ENCODE assay signal across 12 cellular contexts in genomic region chr3:70832035-70832795, GRCh38.
DNase-seq lines count a peak whose midpoint lies in the region; ATAC-seq, FAIRE-seq and TF ChIP-seq lines count a peak whose summit lies in the region.
"Had no signal": no experiment of that assay in that cellular context is flagged by ENCODE, and none has a peak within 500 bp of the region (broad histone marks: within the 10 kb centered on the region; RNA-seq: fewer than 3 reads in every experiment).

No MANE protein-coding gene starts in this region.

- no peaks in the 10 kb centered on the region for H3K36me3 ChIP-seq in ACC112 (ENCODE audit: insufficient read depth, low read length)
- H3K36me3 ChIP-seq in H1 (ENCODE audit: control insufficient read depth in 2 of 4, insufficient read depth in 4 of 4, low read length in 3 of 4), result no peaks in the 10 kb centered on the region

- H3K27ac ChIP-seq in ACC112 (ENCODE audit: low read depth, low read length) (peak overlapping the region; percentile 86), H1 (ENCODE audit: low read depth, low read length) (no peak overlapping the region)
- H3K27ac ChIP-seq: A549 had no signal

- H3K79me2 ChIP-seq in ACC112 (ENCODE audit: control insufficient read depth, insufficient read depth, low read length, unreplicated experiment) (no peaks in the 10 kb centered on the region), H1 (ENCODE audit: control insufficient read depth in 1 of 2, insufficient read depth in 2 of 2, low read length in 2 of 2) (no peaks in the 10 kb centered on the region)

- H3K27me3 Mint-ChIP-seq in mesothelial cell of epicardium (ENCODE audit: low read depth), result no peaks in the 10 kb centered on the region
- peaks cover 10% of the 10 kb centered on the region for H3K27me3 Mint-ChIP-seq in stimulated activated naive CD8-positive, alpha-beta T cell treated with anti-CD3 and anti-CD28 coated beads, Interleukin-15, amount 100 ng/mL, for 72 hours

- peak overlapping the region; percentile 19; the same call in 1 of the 2 replicates for H2BK20ac ChIP-seq in H1 (ENCODE audit: low read length)

- TF ChIP-seq CTCF in H1 (IDR thresholded peaks at IDR 0.05; ENCODE audit: control extremely low read depth in 1 of 3, insufficient read depth in 1 of 3, low read depth in 1 of 3, low read length in 3 of 3), result no peak
- no peak for TF ChIP-seq CTCF in mesothelial cell of epicardium (IDR thresholded peaks at IDR 0.05; ENCODE audit: unreplicated experiment)

- peak overlapping the region; percentile 3 for H3K27ac Mint-ChIP-seq in mesothelial cell of epicardium
- H3K27ac Mint-ChIP-seq in stimulated activated naive CD8-positive, alpha-beta T cell treated with anti-CD3 and anti-CD28 coated beads, Interleukin-15, amount 100 ng/mL, for 72 hours, result no peak overlapping the region

- H3K56ac ChIP-seq in H1 (replicated peaks; ENCODE audit: insufficient read length, low read depth, low read length), result no peak overlapping the region

- H3K27me3 ChIP-seq in ACC112 (ENCODE audit: insufficient read depth, low read length), result no peaks in the 10 kb centered on the region
- H3K27me3 ChIP-seq in H1 (replicated peaks in 1 of 4; ENCODE audit: control insufficient read depth in 3 of 4, extremely low read depth in 1 of 4, insufficient read depth in 3 of 4, low read length in 3 of 4), result no peaks in the 10 kb centered on the region

- FAIRE-seq in H1 (lab: Jason Lieb, UNC), result no peak
- FAIRE-seq: A549 had no signal

- no peaks in the 10 kb centered on the region for H3K36me3 Mint-ChIP-seq in mesothelial cell of epicardium

- TF ChIP-seq POLR2A in H1 (IDR thresholded peaks at IDR 0.05; ENCODE audit: control extremely low read depth in 1 of 2, low read depth in 2 of 2, low read length in 2 of 2), result no peak

- peaks cover 22% of the 10 kb centered on the region for H3K4me1 Mint-ChIP-seq in mesothelial cell of epicardium
- no peaks in the 10 kb centered on the region for H3K4me1 Mint-ChIP-seq in stimulated activated naive CD8-positive, alpha-beta T cell treated with anti-CD3 and anti-CD28 coated beads, Interleukin-15, amount 100 ng/mL, for 72 hours

- no peak overlapping the region for H2BK15ac ChIP-seq in H1 (ENCODE audit: low read length)

- H3K4ac ChIP-seq in H1 (replicated peaks; ENCODE audit: insufficient read length, low read depth, low read length), result no peak overlapping the region

- H2BK12ac ChIP-seq in H1 (ENCODE audit: low read depth, low read length), result no peak overlapping the region

- H3K4me3 Mint-ChIP-seq in mesothelial cell of epicardium, result no peak overlapping the region
- no peak overlapping the region for H3K4me3 Mint-ChIP-seq in stimulated activated naive CD8-positive, alpha-beta T cell treated with anti-CD3 and anti-CD28 coated beads, Interleukin-15, amount 100 ng/mL, for 72 hours

- H3K4me3 ChIP-seq in ACC112 (ENCODE audit: low read depth, low read length), result no peak overlapping the region
- H3K4me3 ChIP-seq in H1 (ENCODE audit: extremely low read depth in 1 of 4, insufficient read depth in 2 of 4, low read depth in 3 of 4, low read length in 4 of 4), result no peak overlapping the region
- H3K4me3 ChIP-seq: A549 had no signal

- 92% methylated on average over 5 of the region's 5 CpGs; no CpG with 5 or more reads in 1 of the 2 experiments for WGBS in H1 (ENCODE audit: extremely low coverage in 1 of 2, insufficient coverage in 1 of 2, insufficient read length in 1 of 2, insufficient replicate concordance in 2 of 2, low coverage in 1 of 2, low lambda C conversion rate in 2 of 2, missing lambda C conversion rate in 1 of 2), 2 experiments

- CTCF ChIA-PET in H1 (lab: Charles Lee; ENCODE audit: partially characterized antibody), result interaction anchor here (1.6 kb wide), 1 partner anchor 11 kb away, joined by 3 read pairs; no protein-coding TSS in a partner anchor

- H3K9me3 ChIP-seq in H1 (ENCODE audit: insufficient read depth in 2 of 2, low read depth in 1 of 2, low read length in 1 of 2), result no peaks in the 10 kb centered on the region
- H3K9me3 ChIP-seq: A549 had no signal

- no peak overlapping the region for H3K23ac ChIP-seq in H1 (ENCODE audit: insufficient read length)

- H2AK5ac ChIP-seq in H1 (ENCODE audit: low read depth, low read length), result no peak overlapping the region

- H3K9me3 Mint-ChIP-seq in mesothelial cell of epicardium, result peaks cover 10% of the 10 kb centered on the region
- no peaks in the 10 kb centered on the region for H3K9me3 Mint-ChIP-seq in stimulated activated naive CD8-positive, alpha-beta T cell treated with anti-CD3 and anti-CD28 coated beads, Interleukin-15, amount 100 ng/mL, for 72 hours

- peak; percentile 22 for DNase-seq in MV-4-11 (lab: John Stamatoyannopoulos, UW)
- DNase-seq in H1 (ENCODE audit: low read depth in 1 of 2, low spot score in 2 of 2), result no peak
- no peak for DNase-seq in mesothelial cell of epicardium (ENCODE audit: low spot score in 2 of 2, unreplicated experiment in 2 of 2)
- no peak for DNase-seq in globus pallidus (ENCODE audit: low spot score)
- DNase-seq in stimulated activated naive CD8-positive, alpha-beta T cell treated with anti-CD3 and anti-CD28 coated beads, Interleukin-15, amount 100 ng/mL, for 72 hours, result no peak
- no peak for DNase-seq in DMS79 treated with DMSO at 0.1 percent for 48 hours (lab: John Stamatoyannopoulos, UW)
- DNase-seq: cortex of kidney, NCI-H2029 treated with DMSO at 0.1 percent for 48 hours had no signal

- H2AFZ ChIP-seq in ACC112 (ENCODE audit: low read length, unreplicated experiment) (no peak overlapping the region), H1 (ENCODE audit: low read length) (no peak overlapping the region)

- H3K18ac ChIP-seq in H1 (ENCODE audit: extremely low read depth, low read length), result no peak overlapping the region

- H3K4me1 ChIP-seq in ACC112 (ENCODE audit: control insufficient read depth, insufficient read depth, low read length, unreplicated experiment), result peaks cover 29% of the 10 kb centered on the region
- H3K4me1 ChIP-seq in H1 (replicated peaks in 1 of 4; ENCODE audit: control insufficient read depth in 3 of 4, insufficient read depth in 4 of 4, low read length in 3 of 4), result peaks cover 0 to 9% (median 6%) of the 10 kb centered on the region in 4 experiments; a peak in 4 of 7 replicates
- H3K4me1 ChIP-seq: A549 had no signal

- H4K20me1 ChIP-seq in H1 (replicated peaks in 1 of 2; ENCODE audit: control insufficient read depth in 1 of 2, insufficient read depth in 2 of 2, low read length in 2 of 2), result no peaks in the 10 kb centered on the region

- no peak overlapping the region for H4K91ac ChIP-seq in H1 (replicated peaks; ENCODE audit: insufficient read length, low read length)

- POLR2A ChIA-PET in H1 (lab: Charles Lee; ENCODE audit: partially characterized antibody), result no interaction called here

- H2BK120ac ChIP-seq in H1 (replicated peaks; ENCODE audit: low read depth, low read length), result no peak overlapping the region

- no peak for TF ChIP-seq EP300 in H1 (IDR thresholded peaks at IDR 0.05; ENCODE audit: borderline replicate concordance in 1 of 2, low read depth in 2 of 2, low read length in 2 of 2)

- H2BK5ac ChIP-seq in H1 (ENCODE audit: low read depth, low read length), result no peak overlapping the region

- no peak overlapping the region for H3K14ac ChIP-seq in H1 (ENCODE audit: insufficient read length)

- H4K5ac ChIP-seq in H1 (ENCODE audit: insufficient read length, low read depth, low read length), result no peak overlapping the region

- no peak overlapping the region for H3K4me2 ChIP-seq in H1 (ENCODE audit: insufficient read depth in 1 of 2, low read depth in 2 of 2, low read length in 2 of 2)
- H3K4me2 ChIP-seq: A549 had no signal

- no peaks in the 10 kb centered on the region for H3K79me1 ChIP-seq in H1 (ENCODE audit: low read depth, low read length)

- H3K23me2 ChIP-seq in H1 (ENCODE audit: low read depth, low read length), result no peaks in the 10 kb centered on the region

- no peak for ATAC-seq in stimulated activated naive CD8-positive, alpha-beta T cell treated with anti-CD3 and anti-CD28 coated beads, Interleukin-15, amount 100 ng/mL, for 72 hours
- no peak for ATAC-seq in GM21360 (IDR thresholded peaks at IDR 0.05; ENCODE audit: unreplicated experiment)
- ATAC-seq: A549, left lobe of liver had no signal

- no peak overlapping the region for H4K8ac ChIP-seq in H1 (ENCODE audit: extremely low read depth, insufficient read depth, low read length)

- no peak for TF ChIP-seq RAD21 in H1 (IDR thresholded peaks at IDR 0.05 in 1 of 2, conservative IDR thresholded peaks at IDR 0.05 in 1 of 2; ENCODE audit: low read depth in 2 of 2, low read length in 2 of 2)

- no peak overlapping the region for H3K9ac ChIP-seq in H1 (replicated peaks in 1 of 4; ENCODE audit: extremely low read depth in 1 of 4, low read depth in 3 of 4, low read length in 3 of 4)

TF ChIP-seq in H1, 55 proteins besides CTCF, POLR2A, EP300 and RAD21 (continues in another document):
- TF ChIP-seq JUN (IDR thresholded peaks at IDR 0.05; ENCODE audit: low read depth, low read length) (no peak), KDM4A (IDR thresholded peaks at IDR 0.05; ENCODE audit: low read depth, low read length, severe bottlenecking) (no peak), ATF3 (IDR thresholded peaks at IDR 0.05; ENCODE audit: insufficient read depth, low read depth, low read length) (no peak), RFX5 (IDR thresholded peaks at IDR 0.05; ENCODE audit: borderline replicate concordance, low read depth, low read length) (no peak), YY1 (IDR thresholded peaks at IDR 0.05; ENCODE audit: low read depth, low read length) (no peak), CEBPB (IDR thresholded peaks at IDR 0.05; ENCODE audit: low read depth, low read length) (no peak), BRCA1 (IDR thresholded peaks at IDR 0.05; ENCODE audit: low read depth, low read length) (no peak), ASH2L (IDR thresholded peaks at IDR 0.05; ENCODE audit: low read length) (no peak), CBX5 (IDR thresholded peaks at IDR 0.05; ENCODE audit: low read depth, low read length) (no peak), BCL11A (IDR thresholded peaks at IDR 0.05; ENCODE audit: low read depth in 2 of 2, low read length in 2 of 2) (no peak), E2F6 (IDR thresholded peaks at IDR 0.05) (no peak), HDAC6 (IDR thresholded peaks at IDR 0.05; ENCODE audit: low read depth, low read length) (no peak), CBX8 (IDR thresholded peaks at IDR 0.05; ENCODE audit: borderline replicate concordance, low read depth, low read length) (no peak), FOSL1 (IDR thresholded peaks at IDR 0.05; ENCODE audit: insufficient read depth, low read depth, low read length) (no peak)
